18 cellular contexts compared by ENCODE assay signal in the genomic region with DNA sequence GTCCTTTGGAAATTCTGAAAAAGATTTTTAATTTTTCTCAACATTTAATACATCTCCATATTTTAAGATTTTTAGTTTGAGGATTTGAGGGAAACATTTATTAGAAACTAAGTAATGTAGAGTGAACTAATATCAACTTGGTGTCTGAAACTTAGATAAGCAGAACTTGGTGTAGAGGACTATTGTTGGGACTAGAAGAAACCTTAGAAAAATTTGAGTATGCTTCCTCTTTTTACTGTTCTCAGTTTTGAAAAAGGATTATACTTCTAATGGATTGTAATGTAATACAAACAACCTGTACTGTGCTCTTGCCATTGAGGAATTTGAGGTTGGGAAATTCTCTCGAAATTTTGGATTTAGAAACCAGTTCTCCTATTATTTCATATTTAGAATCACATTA. TPM values are rescaled to one million over a fixed set of nuclear protein-coding genes. Genes with fewer than 3 reads are reported as not detected.
DNase-seq lines count a peak whose midpoint lies in the region; ATAC-seq and TF ChIP-seq lines count a peak whose summit lies in the region.
"Had no signal": no experiment of that assay in that cellular context is flagged by ENCODE, and none has a peak within 500 bp of the region (broad histone marks: within the 10 kb centered on the region; RNA-seq: fewer than 3 reads in every experiment).

No MANE protein-coding gene starts in this region.

- no peak for TF ChIP-seq CTCF in PC-9 (conservative IDR thresholded peaks at IDR 0.05)
- TF ChIP-seq CTCF in endothelial cell (IDR thresholded peaks at IDR 0.05; ENCODE audit: unreplicated experiment): no peak
- no peak for TF ChIP-seq CTCF in progenitor cell of endocrine pancreas (IDR thresholded peaks at IDR 0.05; ENCODE audit: unreplicated experiment)

- peaks cover 72% of the 10 kb centered on the region for H3K79me2 ChIP-seq in PC-9 (ENCODE audit: low read depth)

- H3K27ac ChIP-seq in PC-9: peak overlapping the region; percentile 44; the same call in 1 of the 2 replicates
- H3K27ac ChIP-seq: heart left ventricle, SJCRH30, spleen had no signal

- peaks cover 15% of the 10 kb centered on the region for H4K20me1 ChIP-seq in PC-9 (ENCODE audit: insufficient read depth)

- H3K36me3 ChIP-seq in PC-9 (ENCODE audit: low read depth): no peaks in the 10 kb centered on the region
- H3K36me3 ChIP-seq: heart left ventricle, spleen had no signal

- H3K4me1 Mint-ChIP-seq in endothelial cell (ENCODE audit: unreplicated experiment) (peaks cover 49% of the 10 kb centered on the region), progenitor cell of endocrine pancreas (ENCODE audit: low read depth) (peaks cover 46% of the 10 kb centered on the region)
- H3K4me1 Mint-ChIP-seq in activated naive CD8-positive, alpha-beta T cell treated with anti-CD3 and anti-CD28 coated beads, Interleukin-2, amount 50 U/mL, for 24 hours: peaks cover 17% of the 10 kb centered on the region

- intact Hi-C loops in PC-9 (cut with micrococcal nuclease; ENCODE audit: unreplicated experiment): no loop called here

- peaks cover 54% of the 10 kb centered on the region for H3F3A ChIP-seq in PC-9 (ENCODE audit: insufficient read depth, low read depth)

- H3K27ac Mint-ChIP-seq in endothelial cell (ENCODE audit: unreplicated experiment) (no peak overlapping the region), progenitor cell of endocrine pancreas (peak overlapping the region; percentile 51)
- no peak overlapping the region for H3K27ac Mint-ChIP-seq in activated naive CD8-positive, alpha-beta T cell treated with anti-CD3 and anti-CD28 coated beads, Interleukin-2, amount 50 U/mL, for 24 hours
- H3K27ac Mint-ChIP-seq: activated naive CD4-positive, alpha-beta T cell treated with anti-CD3 and anti-CD28 coated beads, Interleukin-2, amount 10 ng/mL, durations not matched to agents 7 days and 5 days had no signal

- H3K9me3 ChIP-seq in PC-9 (ENCODE audit: insufficient read depth, low read depth): no peaks in the 10 kb centered on the region
- H3K9me3 ChIP-seq: heart left ventricle, SJCRH30, spleen had no signal

- peaks cover 38% of the 10 kb centered on the region for H3K4me1 ChIP-seq in PC-9 (replicated peaks; ENCODE audit: insufficient read depth)

- CTCF ChIA-PET in PC-9 (lab: Charles Lee): no interaction called here

- no TSS peak for BruUV-seq in PC-9 (replicated peaks; lab: Mats Ljungman, UMichigan)

- H3K27me3 Mint-ChIP-seq in endothelial cell (ENCODE audit: unreplicated experiment) (peaks cover 11% of the 10 kb centered on the region), progenitor cell of endocrine pancreas (no peaks in the 10 kb centered on the region)
- H3K27me3 Mint-ChIP-seq in activated naive CD8-positive, alpha-beta T cell treated with anti-CD3 and anti-CD28 coated beads, Interleukin-2, amount 50 U/mL, for 24 hours: peaks cover 64% of the 10 kb centered on the region

- DNase-seq in NOMO-1 treated with DMSO at 0.1 percent for 48 hours (lab: John Stamatoyannopoulos, UW; ENCODE audit: unreplicated experiment): peak; percentile 76
- no peak for DNase-seq in NOMO-1 treated with dmso at 0.1 percent for 144 hours (lab: John Stamatoyannopoulos, UW; ENCODE audit: unreplicated experiment)
- no peak for DNase-seq in PC-9
- no peak for DNase-seq in endothelial cell (ENCODE audit: low spot score)
- no peak for DNase-seq in progenitor cell of endocrine pancreas (ENCODE audit: low spot score, unreplicated experiment)
- no peak for DNase-seq in activated naive CD8-positive, alpha-beta T cell treated with anti-CD3 and anti-CD28 coated beads, Interleukin-2, amount 50 U/mL, for 24 hours
- no peak for DNase-seq in NCI-H1092 treated with DMSO at 0.1 percent for 48 hours (lab: John Stamatoyannopoulos, UW)
- no peak for DNase-seq in stimulated activated CD4-positive, alpha-beta T cell treated with anti-CD3 and anti-CD28 coated beads, Interleukin-4, amount 100 ng/mL, for 24 hours
- DNase-seq: 8988T; activated naive CD4-positive, alpha-beta T cell treated with anti-CD3 and anti-CD28 coated beads, Interleukin-2, amount 10 ng/mL, durations not matched to agents 7 days and 5 days; heart left ventricle; left ventricle myocardium superior; NCI-H2029 treated with DMSO at 0.1 percent for 48 hours; NCI-H748 treated with DMSO at 0.1 percent for 48 hours; SJCRH30; spleen had no signal

- H3K36me3 Mint-ChIP-seq in endothelial cell (ENCODE audit: low read depth, unreplicated experiment): peaks cover 9% of the 10 kb centered on the region
- no peaks in the 10 kb centered on the region for H3K36me3 Mint-ChIP-seq in progenitor cell of endocrine pancreas (ENCODE audit: insufficient read depth)
- H3K36me3 Mint-ChIP-seq in activated naive CD8-positive, alpha-beta T cell treated with anti-CD3 and anti-CD28 coated beads, Interleukin-2, amount 50 U/mL, for 24 hours (ENCODE audit: low read depth): no peaks in the 10 kb centered on the region

- POLR2A ChIA-PET in PC-9 (lab: Charles Lee; ENCODE audit: unreplicated experiment): no interaction called here

- peak overlapping the region; percentile 92 for H3K4me2 ChIP-seq in PC-9

- no peaks in the 10 kb centered on the region for H3K9me2 ChIP-seq in PC-9 (ENCODE audit: insufficient read depth)

- H3K9me3 Mint-ChIP-seq in endothelial cell (ENCODE audit: unreplicated experiment) (no peaks in the 10 kb centered on the region), progenitor cell of endocrine pancreas (ENCODE audit: low read depth) (no peaks in the 10 kb centered on the region)
- no peaks in the 10 kb centered on the region for H3K9me3 Mint-ChIP-seq in activated naive CD8-positive, alpha-beta T cell treated with anti-CD3 and anti-CD28 coated beads, Interleukin-2, amount 50 U/mL, for 24 hours
- H3K9me3 Mint-ChIP-seq: activated naive CD4-positive, alpha-beta T cell treated with anti-CD3 and anti-CD28 coated beads, Interleukin-2, amount 10 ng/mL, durations not matched to agents 7 days and 5 days; central memory CD8-positive, alpha-beta T cell had no signal

- no peaks in the 10 kb centered on the region for H3K27me3 ChIP-seq in PC-9 (ENCODE audit: insufficient read depth, low read depth)
- H3K27me3 ChIP-seq: heart left ventricle, SJCRH30 had no signal

- H2AFZ ChIP-seq in PC-9: no peak overlapping the region

- H3K4me3 ChIP-seq in PC-9: peak overlapping the region; percentile 90; the same call in 1 of the 2 replicates
- H3K4me3 ChIP-seq: K562 had no signal

- ATAC-seq in activated naive CD8-positive, alpha-beta T cell treated with anti-CD3 and anti-CD28 coated beads, Interleukin-2, amount 50 U/mL, for 24 hours: no peak
- ATAC-seq: heart left ventricle, K562, left ventricle myocardium superior had no signal

- peak overlapping the region; percentile 84 for H3K4me3 Mint-ChIP-seq in endothelial cell (ENCODE audit: unreplicated experiment)
- peak overlapping the region; percentile 70 for H3K4me3 Mint-ChIP-seq in progenitor cell of endocrine pancreas (ENCODE audit: low read depth)
- no peak overlapping the region for H3K4me3 Mint-ChIP-seq in activated naive CD8-positive, alpha-beta T cell treated with anti-CD3 and anti-CD28 coated beads, Interleukin-2, amount 50 U/mL, for 24 hours
- H3K4me3 Mint-ChIP-seq: activated naive CD4-positive, alpha-beta T cell treated with anti-CD3 and anti-CD28 coated beads, Interleukin-2, amount 10 ng/mL, durations not matched to agents 7 days and 5 days had no signal

RNA-seq across cellular contexts. Expression of a gene that starts 2.4 kb away (rescaled TPM):
- total RNA-seq in PC-9 (2021): 34.1 and 34.3 TPM in 2 replicates
- 107 TPM for total RNA-seq in endothelial cell (ENCODE audit: unreplicated experiment)
- 132 and 136 TPM in 2 replicates for total RNA-seq in progenitor cell of endocrine pancreas
